Comparison of ENCODE assay signal across 2 cellular contexts in the genomic region with DNA sequence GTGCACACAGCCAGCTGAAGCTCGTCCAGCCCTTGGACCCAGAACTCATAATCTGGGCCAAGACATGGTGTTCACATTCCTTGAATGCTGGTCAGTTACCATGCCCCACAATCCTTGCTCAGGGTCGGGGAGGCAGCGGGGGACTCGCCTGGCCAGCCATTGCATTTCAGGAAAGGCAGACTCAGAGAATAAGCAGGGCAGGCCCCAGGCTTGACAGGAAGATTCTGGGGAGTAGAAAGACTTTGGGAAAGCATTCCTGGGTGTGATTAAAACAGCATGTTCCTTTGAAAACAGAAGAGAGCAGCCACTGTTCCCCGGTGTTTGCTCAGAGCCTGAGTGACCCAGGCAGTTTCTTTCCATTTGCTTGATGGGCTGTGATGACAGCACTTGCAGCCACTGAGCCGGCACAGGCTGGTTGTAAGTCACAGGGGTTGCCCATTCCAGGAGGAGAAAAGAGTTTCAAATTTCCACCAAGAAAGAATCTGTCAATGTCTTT.
A peak's percentile ranks its signal among the peaks of the same experiment; 100 is the strongest.
TF ChIP-seq lines count a peak whose summit lies in the region.

No MANE protein-coding gene starts in this region.

TF ChIP-seq in liver, 16 proteins besides CTCF, POLR2A, EP300 and RAD21:
- TF ChIP-seq NR2F2 (IDR thresholded peaks at IDR 0.05) (peak; percentile 60), TAF1 (conservative IDR thresholded peaks at IDR 0.05) (no peak)

TF ChIP-seq in HepG2, 621 proteins besides CTCF, POLR2A, EP300 and RAD21:
- no peak for TF ChIP-seq TCF12 (IDR thresholded peaks at IDR 0.05)
- TF ChIP-seq TCF12 (CRISPR knock-in tag; IDR thresholded peaks at IDR 0.05) = no peak
- TF ChIP-seq ZNF446 (CRISPR knock-in tag; IDR thresholded peaks at IDR 0.05) = no peak
- TF ChIP-seq HHEX (CRISPR knock-in tag; IDR thresholded peaks at IDR 0.05) = no peak
- no peak for TF ChIP-seq SNAI1 (CRISPR knock-in tag; IDR thresholded peaks at IDR 0.05; ENCODE audit: borderline replicate concordance)
- TF ChIP-seq, protein P1, sequence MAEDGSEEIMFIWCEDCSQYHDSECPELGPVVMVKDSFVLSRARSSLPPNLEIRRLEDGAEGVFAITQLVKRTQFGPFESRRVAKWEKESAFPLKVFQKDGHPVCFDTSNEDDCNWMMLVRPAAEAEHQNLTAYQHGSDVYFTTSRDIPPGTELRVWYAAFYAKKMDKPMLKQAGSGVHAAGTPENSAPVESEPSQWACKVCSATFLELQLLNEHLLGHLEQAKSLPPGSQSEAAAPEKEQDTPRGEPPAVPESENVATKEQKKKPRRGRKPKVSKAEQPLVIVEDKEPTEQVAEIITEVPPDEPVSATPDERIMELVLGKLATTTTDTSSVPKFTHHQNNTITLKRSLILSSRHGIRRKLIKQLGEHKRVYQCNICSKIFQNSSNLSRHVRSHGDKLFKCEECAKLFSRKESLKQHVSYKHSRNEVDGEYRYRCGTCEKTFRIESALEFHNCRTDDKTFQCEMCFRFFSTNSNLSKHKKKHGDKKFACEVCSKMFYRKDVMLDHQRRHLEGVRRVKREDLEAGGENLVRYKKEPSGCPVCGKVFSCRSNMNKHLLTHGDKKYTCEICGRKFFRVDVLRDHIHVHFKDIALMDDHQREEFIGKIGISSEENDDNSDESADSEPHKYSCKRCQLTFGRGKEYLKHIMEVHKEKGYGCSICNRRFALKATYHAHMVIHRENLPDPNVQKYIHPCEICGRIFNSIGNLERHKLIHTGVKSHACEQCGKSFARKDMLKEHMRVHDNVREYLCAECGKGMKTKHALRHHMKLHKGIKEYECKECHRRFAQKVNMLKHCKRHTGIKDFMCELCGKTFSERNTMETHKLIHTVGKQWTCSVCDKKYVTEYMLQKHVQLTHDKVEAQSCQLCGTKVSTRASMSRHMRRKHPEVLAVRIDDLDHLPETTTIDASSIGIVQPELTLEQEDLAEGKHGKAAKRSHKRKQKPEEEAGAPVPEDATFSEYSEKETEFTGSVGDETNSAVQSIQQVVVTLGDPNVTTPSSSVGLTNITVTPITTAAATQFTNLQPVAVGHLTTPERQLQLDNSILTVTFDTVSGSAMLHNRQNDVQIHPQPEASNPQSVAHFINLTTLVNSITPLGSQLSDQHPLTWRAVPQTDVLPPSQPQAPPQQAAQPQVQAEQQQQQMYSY (CRISPR knock-in tag; IDR thresholded peaks at IDR 0.05) = no peak
- TF ChIP-seq, protein P2, sequence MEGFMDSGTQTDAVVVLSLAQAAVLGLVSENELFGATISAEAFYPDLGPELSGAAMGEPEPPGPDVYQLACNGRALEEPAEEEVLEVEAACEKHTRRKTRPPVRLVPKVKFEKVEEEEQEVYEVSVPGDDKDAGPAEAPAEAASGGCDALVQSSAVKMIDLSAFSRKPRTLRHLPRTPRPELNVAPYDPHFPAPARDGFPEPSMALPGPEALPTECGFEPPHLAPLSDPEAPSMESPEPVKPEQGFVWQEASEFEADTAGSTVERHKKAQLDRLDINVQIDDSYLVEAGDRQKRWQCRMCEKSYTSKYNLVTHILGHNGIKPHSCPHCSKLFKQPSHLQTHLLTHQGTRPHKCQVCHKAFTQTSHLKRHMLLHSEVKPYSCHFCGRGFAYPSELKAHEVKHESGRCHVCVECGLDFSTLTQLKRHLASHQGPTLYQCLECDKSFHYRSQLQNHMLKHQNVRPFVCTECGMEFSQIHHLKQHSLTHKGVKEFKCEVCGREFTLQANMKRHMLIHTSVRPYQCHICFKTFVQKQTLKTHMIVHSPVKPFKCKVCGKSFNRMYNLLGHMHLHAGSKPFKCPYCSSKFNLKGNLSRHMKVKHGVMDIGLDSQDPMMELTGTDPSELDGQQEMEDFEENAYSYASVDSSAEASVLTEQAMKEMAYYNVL (CRISPR knock-in tag; IDR thresholded peaks at IDR 0.05; ENCODE audit: borderline replicate concordance) = no peak
- TF ChIP-seq, protein P3, sequence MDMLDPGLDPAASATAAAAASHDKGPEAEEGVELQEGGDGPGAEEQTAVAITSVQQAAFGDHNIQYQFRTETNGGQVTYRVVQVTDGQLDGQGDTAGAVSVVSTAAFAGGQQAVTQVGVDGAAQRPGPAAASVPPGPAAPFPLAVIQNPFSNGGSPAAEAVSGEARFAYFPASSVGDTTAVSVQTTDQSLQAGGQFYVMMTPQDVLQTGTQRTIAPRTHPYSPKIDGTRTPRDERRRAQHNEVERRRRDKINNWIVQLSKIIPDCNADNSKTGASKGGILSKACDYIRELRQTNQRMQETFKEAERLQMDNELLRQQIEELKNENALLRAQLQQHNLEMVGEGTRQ (IDR thresholded peaks at IDR 0.05; ENCODE audit: low read depth, low read length) = no peak
- TF ChIP-seq, protein P3 (CRISPR knock-in tag; IDR thresholded peaks at IDR 0.05; ENCODE audit: borderline replicate concordance) = no peak
- no peak for TF ChIP-seq NBN (conservative IDR thresholded peaks at IDR 0.05)
- TF ChIP-seq KMT2A (CRISPR knock-in tag; IDR thresholded peaks at IDR 0.05) = no peak
- no peak for TF ChIP-seq HOXA3 (CRISPR knock-in tag; IDR thresholded peaks at IDR 0.05)
TF ChIP-seq in HepG2: peak in this region for 0.
